ENCODE assay signal across 11 cellular contexts in the genomic region with DNA sequence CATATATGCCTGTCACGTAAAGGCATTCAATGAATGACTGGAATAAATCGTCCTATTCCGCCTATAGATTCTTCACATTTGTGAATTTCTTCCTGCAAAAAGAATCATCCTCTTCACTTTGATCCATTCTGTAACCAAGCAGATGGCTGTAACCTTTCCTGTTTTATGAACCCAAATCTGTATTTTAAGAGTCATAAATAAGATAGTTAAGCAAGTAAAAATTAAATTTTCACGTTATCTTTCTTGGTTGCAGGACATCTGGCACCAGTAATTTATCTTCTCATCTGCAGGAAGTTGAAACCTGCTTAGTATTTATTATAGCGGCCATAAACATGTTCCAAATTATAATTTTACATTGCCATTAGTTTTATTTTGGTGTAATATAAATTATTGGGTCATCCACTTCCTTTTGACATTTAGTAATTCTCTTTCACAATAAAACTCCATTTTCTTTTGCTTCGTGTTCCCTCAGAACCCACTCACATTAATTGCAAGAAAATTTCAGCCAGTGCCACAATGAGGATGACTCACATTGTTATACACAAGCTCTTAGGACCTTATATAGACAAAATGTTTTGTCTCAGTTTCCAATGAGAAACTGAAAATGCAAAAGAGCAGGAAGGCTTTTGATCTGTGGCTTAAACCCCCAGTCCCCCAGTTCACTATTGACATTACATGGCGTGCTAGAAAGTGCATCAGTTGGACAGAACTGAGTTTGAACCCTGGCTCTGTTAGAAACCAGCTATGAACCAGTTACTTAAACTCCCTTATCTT. TPM values are rescaled to one million over a fixed set of nuclear protein-coding genes. Genes with fewer than 3 reads are reported as not detected.
A peak's percentile ranks its signal among the peaks of the same experiment; 100 is the strongest.
DNase-seq lines count a peak whose midpoint lies in the region; ATAC-seq and TF ChIP-seq lines count a peak whose summit lies in the region.
"Had no signal": no experiment of that assay in that cellular context is flagged by ENCODE, and none has a peak within 500 bp of the region (broad histone marks: within the 10 kb centered on the region; RNA-seq: fewer than 3 reads in every experiment).

No MANE protein-coding gene starts in this region.

- CTCF ChIA-PET in A673 (lab: Charles Lee) (no interaction called here), GM10248 (lab: Yijun Ruan, JAX) (interaction anchor here (1.3 to 1.4 kb wide), 2 partner anchors 11 to 154 kb away, joined by 4 read pairs; no protein-coding TSS in a partner anchor), T-cell (lab: Charles Lee) (interaction anchor here in 1 of 2 donors (0.6 to 1.1 kb wide), 2 partner anchors 147 to 201 kb away, joined by 3 read pairs; no protein-coding TSS in a partner anchor)

- H3K27ac Mint-ChIP-seq in T-cell, result no peak overlapping the region
- H3K27ac Mint-ChIP-seq: neural progenitor cell had no signal

- DNase-seq in A673 (ENCODE audit: low spot score) (peak; percentile 41), GM10248 (ENCODE audit: extremely low spot score) (peak; percentile 18), dermis blood vessel endothelial cell (peak; percentile 77), NCI-H146 treated with DMSO at 0.1 percent for 48 hours (lab: John Stamatoyannopoulos, UW; ENCODE audit: unreplicated experiment) (no peak), mucosa of gallbladder (ENCODE audit: low spot score) (no peak), T-cell (no peak), NCI-H2196 (lab: John Stamatoyannopoulos, UW; ENCODE audit: unreplicated experiment) (no peak)
- DNase-seq: amniotic stem cell, NCI-H2107 had no signal

- intact Hi-C loops in A673 (cut with micrococcal nuclease; ENCODE audit: unreplicated experiment), result no loop called here

- H3K4me1 Mint-ChIP-seq in T-cell, result peaks cover 15 to 23% (median 23%) of the 10 kb centered on the region in 3 donors

- ATAC-seq in T-cell (replicated peaks in 1 of 4), result no peak

- H3K36me3 ChIP-seq in A673 (ENCODE audit: insufficient read depth, low read length, poor library complexity, severe bottlenecking), result no peaks in the 10 kb centered on the region
- H3K36me3 ChIP-seq in OCI-LY3 (replicated peaks; ENCODE audit: low read depth, low read length), result peaks cover 32% of the 10 kb centered on the region
- H3K36me3 ChIP-seq: neural progenitor cell had no signal

- H3K27me3 Mint-ChIP-seq in T-cell, result no peaks in the 10 kb centered on the region

- H3K4me2 ChIP-seq in OCI-LY3 (ENCODE audit: low read length), result peak overlapping the region; percentile 34
- H3K4me2 ChIP-seq: neural progenitor cell had no signal

- no peak overlapping the region for H3K4me3 Mint-ChIP-seq in T-cell
- H3K4me3 Mint-ChIP-seq: neural progenitor cell had no signal

- TF ChIP-seq CTCF in A673 (conservative IDR thresholded peaks at IDR 0.05; ENCODE audit: low read depth, low read length) (no peak), GM10248 (IDR thresholded peaks at IDR 0.05; ENCODE audit: control extremely low read depth, extremely low read depth, low read depth, missing control alignments) (no peak), OCI-LY3 (IDR thresholded peaks at IDR 0.05; ENCODE audit: low read depth, low read length) (no peak)

- H3K27ac ChIP-seq in A673 (ENCODE audit: low read depth, low read length, poor library complexity, severe bottlenecking) (no peak overlapping the region), OCI-LY3 (ENCODE audit: low read length) (peak overlapping the region; percentile 64)
- H3K27ac ChIP-seq: neural progenitor cell had no signal

- H3K9me3 ChIP-seq in A673 (ENCODE audit: low read depth, low read length, poor library complexity, severe bottlenecking) (no peaks in the 10 kb centered on the region), OCI-LY3 (ENCODE audit: insufficient read depth, low read length) (no peaks in the 10 kb centered on the region)

- H3K9me3 Mint-ChIP-seq in T-cell, result no peaks in the 10 kb centered on the region
- H3K9me3 Mint-ChIP-seq: neural progenitor cell had no signal

- no peaks in the 10 kb centered on the region for H3K79me2 ChIP-seq in OCI-LY3 (ENCODE audit: low read length)

- POLR2A ChIA-PET in A673 (lab: Charles Lee; ENCODE audit: low non-redundant PET) (no interaction called here), GM10248 (lab: Yijun Ruan, JAX) (no interaction called here), T-cell (lab: Charles Lee) (no interaction called here)

- no peaks in the 10 kb centered on the region for H4K20me1 ChIP-seq in OCI-LY3 (ENCODE audit: insufficient read depth, low read length)

- H3K36me3 Mint-ChIP-seq in T-cell, result peaks cover 56% of the 10 kb centered on the region
- H3K36me3 Mint-ChIP-seq: neural progenitor cell had no signal

- H2AFZ ChIP-seq in OCI-LY3 (ENCODE audit: low read depth, low read length), result no peak overlapping the region
- H2AFZ ChIP-seq: neural progenitor cell had no signal

- BruUV-seq in A673 (replicated peaks; lab: Mats Ljungman, UMichigan), result no TSS peak

- H3K4me3 ChIP-seq in A673 (ENCODE audit: low read depth, low read length, poor library complexity, severe bottlenecking) (no peak overlapping the region), OCI-LY3 (ENCODE audit: low read length) (no peak overlapping the region)
- H3K4me3 ChIP-seq: neural progenitor cell had no signal

- H3K27me3 ChIP-seq in A673 (replicated peaks; ENCODE audit: insufficient read depth, low read depth, low read length, poor library complexity), result no peaks in the 10 kb centered on the region
- no peaks in the 10 kb centered on the region for H3K27me3 ChIP-seq in OCI-LY3 (ENCODE audit: low read depth, low read length)
- H3K27me3 ChIP-seq: neural progenitor cell had no signal

- H3K9ac ChIP-seq in OCI-LY3 (ENCODE audit: low read length), result no peak overlapping the region; the same call in 1 of the 2 replicates
- H3K9ac ChIP-seq: neural progenitor cell had no signal

- peaks cover 21% of the 10 kb centered on the region for H3K4me1 ChIP-seq in A673 (ENCODE audit: insufficient read depth, low read length, poor library complexity, severe bottlenecking)
- peaks cover 51% of the 10 kb centered on the region for H3K4me1 ChIP-seq in OCI-LY3 (ENCODE audit: low read length)

RNA-seq across cellular contexts. Expression of a gene that starts 51.1 kb away (rescaled TPM):
- total RNA-seq in A673 (2021) (not detected in 2 replicates), dermis blood vessel endothelial cell (0.34 and 0.74 TPM in 2 replicates), mucosa of gallbladder (3.3 TPM), T-cell (10 to 100 TPM in 3 of 5 donors, 1 to 10 TPM in 2; 7.5 to 23.1 (median 12.5) TPM)

Comparison
In these comparisons a context has a peak if more than half of its experiments do, and no peak if none do; other contexts are left out.
1. DNase-seq: peak in A673 (single experiment), GM10248 (single experiment) and dermis blood vessel endothelial cell (single experiment); none in NCI-H146 treated with DMSO at 0.1 percent for 48 hours (single experiment), mucosa of gallbladder (single experiment), T-cell (0 of 34) and NCI-H2196 (single experiment).